1 cellular context compared by ENCODE assay signal in the genomic region with DNA sequence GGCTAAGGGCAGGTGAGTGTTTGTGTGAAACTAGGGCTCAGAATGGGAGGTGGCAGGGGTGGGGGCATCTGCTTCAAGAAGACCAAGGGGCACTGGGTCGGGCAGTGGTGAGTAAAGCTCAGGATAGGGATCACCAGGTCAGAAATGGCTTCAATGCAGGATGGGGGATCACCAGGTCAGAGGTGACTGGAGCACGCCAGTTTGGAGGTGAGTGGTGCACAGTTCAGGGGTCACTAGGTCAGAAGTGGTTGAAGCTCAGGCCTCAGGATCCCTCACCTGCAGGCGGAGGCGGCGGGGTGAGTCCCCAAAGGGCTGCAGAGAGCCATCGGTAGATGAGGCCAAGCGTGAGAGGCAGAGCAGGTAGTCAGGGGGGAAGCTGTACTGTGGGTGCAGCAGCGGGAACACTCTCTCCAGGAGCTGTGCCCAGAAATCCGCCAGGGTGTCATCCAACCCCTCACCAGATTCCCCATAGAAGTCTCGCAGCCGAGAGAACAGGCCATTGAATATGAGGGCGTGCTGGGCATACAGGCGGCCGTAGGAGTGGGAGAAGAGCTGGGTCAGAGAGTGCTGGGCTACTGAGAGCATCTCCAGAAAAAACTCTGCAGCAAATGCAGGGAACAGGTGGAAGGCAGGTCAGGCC.
TF ChIP-seq lines count a peak whose summit lies in the region.

No MANE protein-coding gene starts in this region.

TF ChIP-seq in IMR-90, 13 proteins besides CTCF, POLR2A, EP300 and RAD21:
- TF ChIP-seq MXI1 (IDR thresholded peaks at IDR 0.05; ENCODE audit: borderline replicate concordance, low read depth, low read length) (no peak), MAFK (IDR thresholded peaks at IDR 0.05; ENCODE audit: low read depth, low read length) (no peak), NFE2L2 (IDR thresholded peaks at IDR 0.05; ENCODE audit: low read depth, low read length) (no peak), SMC3 (IDR thresholded peaks at IDR 0.05; ENCODE audit: low read depth, low read length) (no peak), RFX5 (IDR thresholded peaks at IDR 0.05; ENCODE audit: low read depth, low read length) (no peak), CEBPB (IDR thresholded peaks at IDR 0.05; ENCODE audit: low read depth, low read length) (no peak), MAZ (IDR thresholded peaks at IDR 0.05; ENCODE audit: borderline replicate concordance, low read depth, low read length) (no peak), RCOR1 (IDR thresholded peaks at IDR 0.05; ENCODE audit: insufficient replicate concordance, low read length) (no peak), FOS (IDR thresholded peaks at IDR 0.05; ENCODE audit: low read depth, low read length) (no peak), BHLHE40 (IDR thresholded peaks at IDR 0.05; ENCODE audit: low read depth, low read length) (no peak), CHD1 (IDR thresholded peaks at IDR 0.05; ENCODE audit: low read depth, low read length) (no peak)
- TF ChIP-seq, protein P1, sequence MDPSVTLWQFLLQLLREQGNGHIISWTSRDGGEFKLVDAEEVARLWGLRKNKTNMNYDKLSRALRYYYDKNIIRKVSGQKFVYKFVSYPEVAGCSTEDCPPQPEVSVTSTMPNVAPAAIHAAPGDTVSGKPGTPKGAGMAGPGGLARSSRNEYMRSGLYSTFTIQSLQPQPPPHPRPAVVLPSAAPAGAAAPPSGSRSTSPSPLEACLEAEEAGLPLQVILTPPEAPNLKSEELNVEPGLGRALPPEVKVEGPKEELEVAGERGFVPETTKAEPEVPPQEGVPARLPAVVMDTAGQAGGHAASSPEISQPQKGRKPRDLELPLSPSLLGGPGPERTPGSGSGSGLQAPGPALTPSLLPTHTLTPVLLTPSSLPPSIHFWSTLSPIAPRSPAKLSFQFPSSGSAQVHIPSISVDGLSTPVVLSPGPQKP (IDR thresholded peaks at IDR 0.05; ENCODE audit: borderline replicate concordance, low read depth, low read length) = no peak
- TF ChIP-seq, protein P2, sequence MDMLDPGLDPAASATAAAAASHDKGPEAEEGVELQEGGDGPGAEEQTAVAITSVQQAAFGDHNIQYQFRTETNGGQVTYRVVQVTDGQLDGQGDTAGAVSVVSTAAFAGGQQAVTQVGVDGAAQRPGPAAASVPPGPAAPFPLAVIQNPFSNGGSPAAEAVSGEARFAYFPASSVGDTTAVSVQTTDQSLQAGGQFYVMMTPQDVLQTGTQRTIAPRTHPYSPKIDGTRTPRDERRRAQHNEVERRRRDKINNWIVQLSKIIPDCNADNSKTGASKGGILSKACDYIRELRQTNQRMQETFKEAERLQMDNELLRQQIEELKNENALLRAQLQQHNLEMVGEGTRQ (IDR thresholded peaks at IDR 0.05; ENCODE audit: low read depth, low read length) = no peak
